In the genomic region with DNA sequence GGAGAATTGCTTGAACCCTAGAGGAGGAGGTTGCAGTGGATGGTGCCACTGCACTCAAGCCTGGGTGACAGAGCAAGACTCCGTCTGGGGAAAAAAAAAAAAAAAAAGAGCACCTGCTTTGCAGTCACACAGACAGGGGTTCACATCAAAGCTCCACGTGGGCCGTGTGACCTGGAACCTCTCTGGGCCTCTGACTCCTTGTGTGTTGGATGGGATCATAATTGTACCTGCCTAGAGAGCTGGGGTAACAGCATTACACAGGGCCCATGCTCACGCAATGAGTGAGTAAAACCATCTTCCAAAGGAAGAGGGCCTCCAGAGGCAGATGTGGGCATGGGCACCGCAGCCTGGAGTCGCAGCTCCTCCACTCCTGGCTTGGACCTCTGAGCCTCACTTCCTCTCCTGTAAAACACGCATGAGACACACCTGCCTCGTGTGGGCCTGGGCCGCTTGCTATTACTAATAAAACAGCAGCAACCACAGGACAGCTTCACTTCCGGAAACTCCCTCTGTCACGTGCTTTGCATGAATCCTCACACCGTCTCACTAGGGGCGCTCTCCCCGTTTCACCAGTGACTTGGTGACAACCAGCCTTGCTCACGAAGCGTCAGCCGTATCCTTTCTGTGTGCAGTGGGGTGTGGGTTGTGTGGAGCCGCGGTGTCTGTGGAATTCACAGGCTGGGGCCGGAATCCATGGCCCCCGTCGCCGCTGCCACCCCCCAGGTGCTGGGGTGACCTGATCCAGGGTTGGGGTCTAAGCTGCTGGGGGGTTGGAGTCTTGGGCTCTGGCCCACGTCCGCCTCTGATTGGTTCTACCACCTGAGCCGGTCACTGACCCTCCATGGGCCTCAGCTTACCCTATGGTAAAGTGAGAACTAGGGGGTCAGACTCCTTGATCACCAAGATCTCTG, we compare ENCODE assay signal across 8 cellular contexts. TPM values are rescaled to one million over a fixed set of nuclear protein-coding genes. Genes with fewer than 3 reads are reported as not detected.
A peak's percentile ranks its signal among the peaks of the same experiment; 100 is the strongest.
DNase-seq lines count a peak whose midpoint lies in the region; ATAC-seq and TF ChIP-seq lines count a peak whose summit lies in the region.
"Not testable (repeated sequence)": the region's sequence is repeated elsewhere in the genome, so short reads cannot be mapped to it uniquely, and the experiment has no call there.

No MANE protein-coding gene starts in this region.

- not testable (repeated sequence) for H3K9me3 Mint-ChIP-seq in endodermal cell

- H3K36me3 ChIP-seq in endodermal cell (ENCODE audit: control insufficient read depth, insufficient read depth, low read length); mucosa of descending colon (ENCODE audit: low read depth): not testable (repeated sequence)

- peak; percentile 79 for ATAC-seq in HG03457 (IDR thresholded peaks at IDR 0.05; ENCODE audit: unreplicated experiment)
- ATAC-seq in mucosa of descending colon, result peak; percentile 96

- not testable (repeated sequence) for H3K9me3 ChIP-seq in endodermal cell (ENCODE audit: control insufficient read depth, low read length); mucosa of descending colon

- H3K36me3 Mint-ChIP-seq in endodermal cell (ENCODE audit: low read depth), result not testable (repeated sequence)

- H3K27ac Mint-ChIP-seq in endodermal cell, result not testable (repeated sequence)

- peaks cover 54% of the 10 kb centered on the region for H3K27me3 Mint-ChIP-seq in endodermal cell (ENCODE audit: insufficient read depth)

- DNase-seq in DMS53 treated with DMSO at 0.1 percent for 48 hours (lab: John Stamatoyannopoulos, UW; ENCODE audit: unreplicated experiment) (peak; percentile 93), GM20000 (ENCODE audit: low spot score) (peak; percentile 91), NOMO-1 treated with dmso at 0.1 percent for 144 hours (lab: John Stamatoyannopoulos, UW; ENCODE audit: unreplicated experiment) (peak; percentile 90), endodermal cell (peak; percentile 88), mucosa of descending colon (peak; percentile 82 to 93 (median 92))
- peak; percentile 92 for DNase-seq in activated CD8-positive, alpha-beta memory T cell treated with anti-CD3 and anti-CD28 coated beads for 24 hours
- DNase-seq in stimulated activated CD8-positive, alpha-beta memory T cell treated with anti-CD3 and anti-CD28 coated beads, Interleukin-2, amount 100 ng/mL, for 48 hours (ENCODE audit: low read depth in 2 of 2), result peak; percentile 64 to 77

- intact Hi-C loops in mucosa of descending colon (cut with DNase I, micrococcal nuclease), result not testable (repeated sequence)

- not testable (repeated sequence) for H3K27me3 ChIP-seq in endodermal cell (ENCODE audit: control insufficient read depth, insufficient read depth, low read length, poor library complexity, severe bottlenecking)

- not testable (repeated sequence) for H3K4me1 ChIP-seq in endodermal cell (ENCODE audit: control insufficient read depth, insufficient read depth, low read length)
- H3K4me1 ChIP-seq in mucosa of descending colon (ENCODE audit: low read depth), result peaks cover 12% of the 10 kb centered on the region

- H3K4me1 Mint-ChIP-seq in endodermal cell, result not testable (repeated sequence)

- TF ChIP-seq CTCF in GM20000 (IDR thresholded peaks at IDR 0.05; ENCODE audit: extremely low read depth, missing control alignments), result peak; percentile 64
- TF ChIP-seq CTCF in endodermal cell (conservative IDR thresholded peaks at IDR 0.05); mucosa of descending colon (IDR thresholded peaks at IDR 0.05): not testable (repeated sequence)

- not testable (repeated sequence) for H3K4me3 Mint-ChIP-seq in endodermal cell

- not testable (repeated sequence) for H3K9ac ChIP-seq in endodermal cell (ENCODE audit: extremely low read depth, low read length, poor library complexity, severe bottlenecking)

- WGBS in endodermal cell (ENCODE audit: insufficient coverage in 1 of 2, insufficient read length in 1 of 2), 2 experiments, result 84 to 85% methylated on average over 13 to 18 of the region's 26 CpGs

- H3K27ac ChIP-seq in endodermal cell (ENCODE audit: low read depth, low read length), result not testable (repeated sequence)

- not testable (repeated sequence) for H3K4me3 ChIP-seq in endodermal cell (ENCODE audit: low read length); mucosa of descending colon

RNA-seq across cellular contexts. Expression of gene BMP8B, which starts 10.4 kb away (rescaled TPM):
- total RNA-seq in endodermal cell (under 1 TPM; 0.13 to 0.29 TPM), mucosa of descending colon (10 to 100 TPM; 11.0 to 19.9 (median 18.7) TPM)
- 0.36 TPM for polyA plus RNA-seq in endodermal cell (2013, experiment 1 of 2)
- 0.33 TPM for polyA plus RNA-seq in endodermal cell (2013, experiment 2 of 2)

RNA-seq across cellular contexts. Expression of gene OXCT2, which starts 28.0 kb away (rescaled TPM):
- total RNA-seq in endodermal cell, result 1 to 10 TPM; 1.8 TPM
- 0.43 TPM for polyA plus RNA-seq in endodermal cell (2013, experiment 1 of 2)
- not detected for polyA plus RNA-seq in endodermal cell (2013, experiment 2 of 2)
- 1 to 10 TPM; 1.9 to 3.3 (median 2.2) TPM for total RNA-seq in mucosa of descending colon

Comparison
In these comparisons a context has a peak if more than half of its experiments do, and no peak if none do; other contexts are left out.
1. RNA of gene BMP8B, which starts 10.4 kb away (total RNA-seq): 11.0 to 19.9 TPM in mucosa of descending colon; 0.13 to 0.29 TPM in endodermal cell; every median in the first group is over 4 times any median in the second.
2. Peak in every context shown above with its lines, with median percentiles within 50 percentile points of each other: DNase-seq.